ENCODE assay signal across 18 cellular contexts in the genomic region with DNA sequence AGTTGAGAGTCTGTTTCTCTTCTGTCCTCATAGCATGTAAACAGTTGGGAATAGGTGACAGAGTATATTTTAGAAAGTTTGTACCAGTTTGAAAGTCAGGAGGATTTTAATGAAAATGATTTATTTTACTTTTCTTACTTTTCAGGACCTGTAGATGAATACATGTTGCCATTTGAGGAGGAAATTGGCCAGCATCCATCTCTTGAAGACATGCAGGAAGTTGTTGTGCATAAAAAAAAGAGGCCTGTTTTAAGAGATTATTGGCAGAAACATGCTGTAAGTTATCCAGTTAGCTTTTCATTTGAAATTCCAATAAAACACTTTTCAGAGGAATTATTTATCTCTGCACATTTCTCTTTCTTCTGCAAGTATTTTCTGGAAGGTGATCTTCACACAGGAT.
DNase-seq lines count a peak whose midpoint lies in the region; ATAC-seq and TF ChIP-seq lines count a peak whose summit lies in the region.
"Had no signal": no experiment of that assay in that cellular context is flagged by ENCODE, and none has a peak within 500 bp of the region (broad histone marks: within the 10 kb centered on the region; RNA-seq: fewer than 3 reads in every experiment).

No MANE protein-coding gene starts in this region.

- peaks cover 39% of the 10 kb centered on the region for H3K36me3 Mint-ChIP-seq in Caco-2 (ENCODE audit: insufficient read depth, unreplicated experiment)
- H3K36me3 Mint-ChIP-seq in endothelial cell (ENCODE audit: low read depth, unreplicated experiment): no peaks in the 10 kb centered on the region
- H3K36me3 Mint-ChIP-seq in naive thymus-derived CD4-positive, alpha-beta T cell: peaks cover 0 to 29% (median 11%) of the 10 kb centered on the region in 5 donors

- TF ChIP-seq CTCF in Caco-2 (IDR thresholded peaks at IDR 0.05; ENCODE audit: insufficient read depth in 1 of 2, low read depth in 1 of 2, low read length in 1 of 2, severe bottlenecking in 1 of 2, unreplicated experiment in 1 of 2): no peak
- TF ChIP-seq CTCF in endothelial cell (IDR thresholded peaks at IDR 0.05; ENCODE audit: unreplicated experiment): no peak

- H3K27me3 ChIP-seq in Caco-2 (replicated peaks; ENCODE audit: control insufficient read depth, insufficient read depth, low read length): no peaks in the 10 kb centered on the region
- no peaks in the 10 kb centered on the region for H3K27me3 ChIP-seq in naive thymus-derived CD4-positive, alpha-beta T cell (ENCODE audit: control insufficient read depth in 2 of 2, insufficient read depth in 2 of 2, low read length in 2 of 2)
- H3K27me3 ChIP-seq: ovary, upper lobe of left lung had no signal

- H3K4me3 Mint-ChIP-seq in Caco-2 (ENCODE audit: unreplicated experiment) (peak overlapping the region; percentile 8), endothelial cell (ENCODE audit: unreplicated experiment) (no peak overlapping the region)
- peak overlapping the region in 1 of 10 donors; percentile 19 for H3K4me3 Mint-ChIP-seq in naive thymus-derived CD4-positive, alpha-beta T cell
- H3K4me3 Mint-ChIP-seq: activated T-helper 17 cell treated with anti-CD3 and anti-CD28 coated beads, Interleukin-2, amount 50 U/mL, for 72 hours had no signal

- CTCF ChIA-PET in Caco-2 (lab: Charles Lee): no interaction called here
- CTCF ChIA-PET in naive thymus-derived CD4-positive, alpha-beta T cell (lab: Charles Lee): no interaction called here

- no TSS peak for BruUV-seq in Caco-2 (replicated peaks; lab: Mats Ljungman, UMichigan)

- POLR2A ChIA-PET in Caco-2 (lab: Charles Lee): no interaction called here
- POLR2A ChIA-PET in naive thymus-derived CD4-positive, alpha-beta T cell (lab: Charles Lee): no interaction called here

- H3K27me3 Mint-ChIP-seq in Caco-2 (ENCODE audit: insufficient read depth, unreplicated experiment): no peaks in the 10 kb centered on the region
- no peaks in the 10 kb centered on the region for H3K27me3 Mint-ChIP-seq in endothelial cell (ENCODE audit: unreplicated experiment)
- H3K27me3 Mint-ChIP-seq in naive thymus-derived CD4-positive, alpha-beta T cell: no peaks in the 10 kb centered on the region
- H3K27me3 Mint-ChIP-seq: activated T-helper 17 cell treated with anti-CD3 and anti-CD28 coated beads, Interleukin-2, amount 50 U/mL, for 72 hours had no signal

- DNase-seq in Caco-2 (no peak), Kasumi-1 (lab: John Stamatoyannopoulos, UW) (peak; percentile 39 to 47), endothelial cell (ENCODE audit: low spot score) (no peak), NCI-H82 (lab: John Stamatoyannopoulos, UW) (no peak), NCI-H187 (lab: John Stamatoyannopoulos, UW) (no peak), NCI-H345 (lab: John Stamatoyannopoulos, UW) (no peak)
- peak in 2 of 9 donors; percentile 5 to 7 for DNase-seq in naive thymus-derived CD4-positive, alpha-beta T cell
- DNase-seq: activated CD8-positive, alpha-beta memory T cell treated with anti-CD3 and anti-CD28 coated beads for 24 hours; head of caudate nucleus; NCI-H1105 treated with DMSO at 0.1 percent for 48 hours; ovary; SHP77 treated with DMSO at 0.1 percent for 48 hours; stimulated activated CD4-positive, alpha-beta T cell treated with anti-CD3 and anti-CD28 coated beads, Interleukin-4, amount 100 ng/mL, for 1 hour; upper lobe of left lung had no signal

- no peak overlapping the region for H3K4me3 ChIP-seq in Caco-2 (ENCODE audit: low read depth, low read length)
- H3K4me3 ChIP-seq in naive thymus-derived CD4-positive, alpha-beta T cell (ENCODE audit: low read length): no peak overlapping the region
- H3K4me3 ChIP-seq: lung, ovary, skin epidermis, upper lobe of left lung had no signal

- H3K4me1 Mint-ChIP-seq in Caco-2 (ENCODE audit: low read depth, unreplicated experiment) (peaks cover 16% of the 10 kb centered on the region), endothelial cell (ENCODE audit: unreplicated experiment) (no peaks in the 10 kb centered on the region)
- H3K4me1 Mint-ChIP-seq in naive thymus-derived CD4-positive, alpha-beta T cell: peaks cover 0 to 36% (median 25%) of the 10 kb centered on the region in 7 donors
- H3K4me1 Mint-ChIP-seq: activated T-helper 17 cell treated with anti-CD3 and anti-CD28 coated beads, Interleukin-2, amount 50 U/mL, for 72 hours had no signal

- no peak for ATAC-seq in naive thymus-derived CD4-positive, alpha-beta T cell
- ATAC-seq: activated T-helper 17 cell treated with anti-CD3 and anti-CD28 coated beads, Interleukin-2, amount 50 U/mL, for 72 hours; esophagus mucosa had no signal

- H3K9me3 Mint-ChIP-seq in Caco-2 (ENCODE audit: unreplicated experiment): no peaks in the 10 kb centered on the region
- no peaks in the 10 kb centered on the region for H3K9me3 Mint-ChIP-seq in endothelial cell (ENCODE audit: unreplicated experiment)
- H3K9me3 Mint-ChIP-seq in naive thymus-derived CD4-positive, alpha-beta T cell: no peaks in the 10 kb centered on the region
- H3K9me3 Mint-ChIP-seq: activated T-helper 17 cell treated with anti-CD3 and anti-CD28 coated beads, Interleukin-2, amount 50 U/mL, for 72 hours had no signal

- H3K27ac Mint-ChIP-seq in Caco-2 (ENCODE audit: unreplicated experiment) (peak overlapping the region; percentile 82), endothelial cell (ENCODE audit: unreplicated experiment) (peak overlapping the region; percentile 37)
- peak overlapping the region in 7 of 9 donors; percentile 26 to 78 (median 66) for H3K27ac Mint-ChIP-seq in naive thymus-derived CD4-positive, alpha-beta T cell
- H3K27ac Mint-ChIP-seq: activated T-helper 17 cell treated with anti-CD3 and anti-CD28 coated beads, Interleukin-2, amount 50 U/mL, for 72 hours had no signal

- intact Hi-C loops in Caco-2 (cut with micrococcal nuclease; ENCODE audit: unreplicated experiment): loop anchor here (5.0 to 10.0 kb wide), 2 partner anchors 96 to 719 kb away; a partner anchor contains a TSS
- intact Hi-C loops in naive thymus-derived CD4-positive, alpha-beta T cell (cut with micrococcal nuclease): no loop called here

- H3K9me3 ChIP-seq in Caco-2: no peaks in the 10 kb centered on the region
- no peaks in the 10 kb centered on the region for H3K9me3 ChIP-seq in naive thymus-derived CD4-positive, alpha-beta T cell (ENCODE audit: control insufficient read depth in 2 of 3, low read length in 3 of 3)
- H3K9me3 ChIP-seq: ovary, upper lobe of left lung had no signal

- no peak overlapping the region for H3K27ac ChIP-seq in naive thymus-derived CD4-positive, alpha-beta T cell (ENCODE audit: low read depth, low read length)
- H3K27ac ChIP-seq: ovary, upper lobe of left lung had no signal

- H3K36me3 ChIP-seq in Caco-2 (ENCODE audit: control insufficient read depth, insufficient read depth, low read length): no peaks in the 10 kb centered on the region
- H3K36me3 ChIP-seq in naive thymus-derived CD4-positive, alpha-beta T cell (ENCODE audit: control insufficient read depth in 2 of 3, insufficient read depth in 3 of 3, low read length in 3 of 3): no peaks in the 10 kb centered on the region
- H3K36me3 ChIP-seq: ovary had no signal

- H3K4me1 ChIP-seq in Caco-2: peaks cover 37% of the 10 kb centered on the region
- no peaks in the 10 kb centered on the region for H3K4me1 ChIP-seq in naive thymus-derived CD4-positive, alpha-beta T cell (ENCODE audit: control insufficient read depth in 2 of 2, insufficient read depth in 2 of 2, low read length in 2 of 2)

Comparison
In these comparisons a context has a peak if more than half of its experiments do, and no peak if none do; other contexts are left out.
1. DNase-seq: peak in Kasumi-1 (2 of 2); none in Caco-2 (0 of 2), endothelial cell (single experiment), NCI-H82 (single experiment), NCI-H187 (0 of 2) and NCI-H345 (single experiment).
2. Peak in every context shown above with its lines, with median percentiles within 50 percentile points of each other: H3K27ac Mint-ChIP-seq.